Comparison of ENCODE assay signal across 8 cellular contexts in the genomic region with DNA sequence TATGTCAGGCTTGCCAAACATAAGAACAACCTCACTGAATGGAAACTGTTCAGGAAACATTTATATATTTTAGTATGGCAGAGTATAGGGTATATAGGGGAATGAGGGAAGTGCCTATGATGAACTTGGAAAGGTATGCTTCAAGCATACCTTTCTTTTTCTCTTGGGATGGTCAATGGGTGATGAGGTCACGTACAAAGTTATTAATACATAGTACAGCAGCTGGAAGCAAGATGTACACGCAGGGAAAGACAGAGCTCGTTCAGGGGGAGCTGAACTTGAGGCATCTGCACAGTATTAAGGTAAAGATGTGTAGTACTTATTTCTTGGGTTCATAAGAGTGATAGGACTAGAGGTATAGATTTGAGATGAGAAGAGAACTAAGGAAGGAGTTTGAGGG.
"Had no signal": no experiment of that assay in that cellular context is flagged by ENCODE, and none has a peak within 500 bp of the region (broad histone marks: within the 10 kb centered on the region; RNA-seq: fewer than 3 reads in every experiment).

No MANE protein-coding gene starts in this region.

- FAIRE-seq: H1, H54, K562 had no signal

- H3K4me3 ChIP-seq: GM23338, K562 had no signal

- H3K9me3 Mint-ChIP-seq: GM23338, H9 had no signal

- H3K4me1 Mint-ChIP-seq: H9 had no signal

- H3K27ac ChIP-seq: HL-60 had no signal

- H2AFZ ChIP-seq: GM23338 had no signal

- ATAC-seq: GM23338, K562 had no signal

- DNase-seq: H9, HCEC 1CT, IMR-90 had no signal

- H3K4me2 ChIP-seq: GM23338 had no signal

- H3K4me3 Mint-ChIP-seq: GM23338, H9 had no signal

- H3K27ac Mint-ChIP-seq: GM23338 had no signal
